ENCODE assay signal across 8 cellular contexts in genomic region chrX:154411322-154411980, GRCh38. TPM values are rescaled to one million over a fixed set of nuclear protein-coding genes. Genes with fewer than 3 reads are reported as not detected.
DNase-seq lines count a peak whose midpoint lies in the region; ATAC-seq, FAIRE-seq and TF ChIP-seq lines count a peak whose summit lies in the region.

Gene TAFAZZIN (plus strand): TSS chrX:154411539. CDS start chrX:154411844, 305 bp downstream.

- H3K4me3 Mint-ChIP-seq in neural progenitor cell = peak within 1 kb of the TSS; percentile 93

- H3K9me3 Mint-ChIP-seq in neural progenitor cell = peaks cover 21% of the 10 kb centered on the region

- H3K36me3 Mint-ChIP-seq in neural progenitor cell = peaks cover 6% of the 10 kb centered on the region

- peak within 1 kb of the TSS; percentile 85 for H3K9ac ChIP-seq in BLaER1
- H3K9ac ChIP-seq in neural progenitor cell = peak within 1 kb of the TSS; percentile 32

- H3K36me3 ChIP-seq in BLaER1 (peaks cover 12% of the 10 kb centered on the region; the same call in 1 of the 2 replicates), neural progenitor cell (no peaks in the 10 kb centered on the region), thoracic aorta (no peaks in the 10 kb centered on the region)

- peaks cover 18% of the 10 kb centered on the region for H3F3A ChIP-seq in neural progenitor cell (ENCODE audit: low read depth)

- H3K4me2 ChIP-seq in BLaER1 = peak within 1 kb of the TSS; percentile 84
- peak within 1 kb of the TSS; percentile 82 for H3K4me2 ChIP-seq in neural progenitor cell

- H3K9me3 ChIP-seq in BLaER1 (peaks cover 11% of the 10 kb centered on the region), neural progenitor cell (ENCODE audit: low read depth) (no peaks in the 10 kb centered on the region), thoracic aorta (no peaks in the 10 kb centered on the region)

- H4K20me1 ChIP-seq in BLaER1 (no peaks in the 10 kb centered on the region), neural progenitor cell (ENCODE audit: low read depth) (no peaks in the 10 kb centered on the region)

- DNase-seq in GM19239 (ENCODE audit: insufficient read length, low spot score) (peak; percentile 74), HuH-7 (ENCODE audit: low spot score) (peak; percentile 79), SIG-M5 (lab: John Stamatoyannopoulos, UW) (peak; percentile 1), foreskin melanocyte (peak; percentile 52), neural progenitor cell (ENCODE audit: low spot score) (peak; percentile 80), thoracic aorta (ENCODE audit: low spot score) (no peak)
- DNase-seq in activated naive CD4-positive, alpha-beta T cell (lab: John Stamatoyannopoulos, UW) = peak in 3 of 4 experiments; percentile 3 to 61 (median 48)

- FAIRE-seq in GM19239 (lab: Jason Lieb, UNC) = peak; percentile 90

- H3K27ac Mint-ChIP-seq in neural progenitor cell = peak within 1 kb of the TSS; percentile 94

- peak within 1 kb of the TSS; percentile 87 for H3K27ac ChIP-seq in BLaER1
- H3K27ac ChIP-seq in neural progenitor cell = no peak within 1 kb of the TSS
- peak within 1 kb of the TSS; percentile 82 to 91 for H3K27ac ChIP-seq in thoracic aorta

- H3K27me3 ChIP-seq in BLaER1 (peaks cover 2% of the 10 kb centered on the region; the same call in 1 of the 2 replicates), neural progenitor cell (no peaks in the 10 kb centered on the region), thoracic aorta (replicated peaks; ENCODE audit: insufficient read depth) (no peaks in the 10 kb centered on the region)

- peaks cover 2% of the 10 kb centered on the region for H3K27me3 Mint-ChIP-seq in neural progenitor cell (ENCODE audit: insufficient read depth, low read depth)

- H3K4me1 ChIP-seq in BLaER1 (peaks cover 28% of the 10 kb centered on the region), neural progenitor cell (no peaks in the 10 kb centered on the region), thoracic aorta (ENCODE audit: control insufficient read depth in 1 of 2, low read depth in 2 of 2) (peaks cover 3 to 28% of the 10 kb centered on the region in 2 donors)

- TF ChIP-seq CTCF in neural progenitor cell (IDR thresholded peaks at IDR 0.05) (no peak), thoracic aorta (IDR thresholded peaks at IDR 0.05) (no peak)

- H3K79me2 ChIP-seq in neural progenitor cell (ENCODE audit: low read depth) = peaks cover 8% of the 10 kb centered on the region

- no peak for ATAC-seq in thoracic aorta (ENCODE audit: insufficient number of reproducible peaks, low FRiP score, low read depth)

- peak within 1 kb of the TSS; percentile 86 for H3K4me3 ChIP-seq in BLaER1
- peak within 1 kb of the TSS; percentile 75 for H3K4me3 ChIP-seq in neural progenitor cell
- H3K4me3 ChIP-seq in thoracic aorta = peak within 1 kb of the TSS; percentile 83

- H3K4me1 Mint-ChIP-seq in neural progenitor cell = peaks cover 13% of the 10 kb centered on the region

- peak within 1 kb of the TSS; percentile 34 for H2AFZ ChIP-seq in neural progenitor cell (replicated peaks)

RNA-seq across cellular contexts. Expression of gene TAFAZZIN, which starts in this region (rescaled TPM):
- total RNA-seq in neural progenitor cell (ENCODE audit: low replicate concordance) = 19.8 and 46.5 TPM in 2 replicates
- total RNA-seq in thoracic aorta = 10 to 100 TPM; 54.3 to 71.1 TPM
